In the genomic region with DNA sequence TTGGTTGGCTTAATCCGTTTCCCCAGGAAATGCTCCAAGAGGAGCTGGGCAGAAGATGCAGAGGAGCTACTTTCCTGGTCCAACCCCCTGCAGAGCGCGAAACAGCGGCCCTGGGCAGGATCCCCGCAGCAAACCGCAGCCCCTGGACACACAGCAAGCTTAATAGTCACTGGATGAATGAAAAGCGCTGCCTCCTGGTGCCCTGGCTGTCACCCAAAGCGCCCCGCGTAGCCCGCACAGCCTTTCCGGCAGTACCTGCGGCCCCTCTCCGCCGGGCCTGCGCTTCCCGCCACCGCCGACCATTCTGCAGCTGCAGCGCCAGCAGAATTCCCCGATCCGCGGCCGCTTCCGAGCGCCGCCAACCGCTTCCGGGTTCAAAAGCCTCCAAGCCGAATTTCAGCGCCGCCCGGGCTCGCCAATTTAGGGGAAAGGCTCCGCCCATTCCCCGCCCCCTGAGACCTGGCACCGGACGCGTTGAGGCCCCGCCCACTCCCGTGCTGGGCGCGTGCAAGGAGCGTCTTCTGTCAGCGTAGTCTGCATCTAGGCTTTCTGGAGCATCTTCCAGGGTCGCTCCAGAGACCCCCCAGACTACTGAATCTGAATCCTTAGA, we compare ENCODE assay signal across 1 cellular context.
TF ChIP-seq lines count a peak whose summit lies in the region.

A gene (minus strand): TSS at position 370 of the 610 bp plus-strand sequence. CDS start 67 bp downstream, at position 303.

TF ChIP-seq in HEK293, 187 proteins besides CTCF, POLR2A, EP300 and RAD21 (continued from another document and continues in another):
- TF ChIP-seq, protein P1, sequence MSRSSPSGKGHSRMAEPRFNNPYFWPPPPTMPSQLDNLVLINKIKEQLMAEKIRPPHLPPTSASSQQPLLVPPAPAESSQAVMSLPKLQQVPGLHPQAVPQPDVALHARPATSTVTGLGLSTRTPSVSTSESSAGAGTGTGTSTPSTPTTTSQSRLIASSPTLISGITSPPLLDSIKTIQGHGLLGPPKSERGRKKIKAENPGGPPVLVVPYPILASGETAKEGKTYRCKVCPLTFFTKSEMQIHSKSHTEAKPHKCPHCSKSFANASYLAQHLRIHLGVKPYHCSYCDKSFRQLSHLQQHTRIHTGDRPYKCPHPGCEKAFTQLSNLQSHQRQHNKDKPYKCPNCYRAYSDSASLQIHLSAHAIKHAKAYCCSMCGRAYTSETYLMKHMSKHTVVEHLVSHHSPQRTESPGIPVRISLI (tag by site-specific recombination; IDR thresholded peaks at IDR 0.05): no peak
- TF ChIP-seq ZNF629 (tag by site-specific recombination; IDR thresholded peaks at IDR 0.05): 0 out of 2 replicates have a peak, but pooled peaks have one; percentile 21
- peak; percentile 81 for TF ChIP-seq SP2 (tag by site-specific recombination; IDR thresholded peaks at IDR 0.05)
- TF ChIP-seq SP7 (tag by site-specific recombination; IDR thresholded peaks at IDR 0.05): peak; percentile 33; the same call in 1 of the 2 replicates
- TF ChIP-seq ZNF366 (tag by site-specific recombination; conservative IDR thresholded peaks at IDR 0.05): no peak
- TF ChIP-seq, protein P2, sequence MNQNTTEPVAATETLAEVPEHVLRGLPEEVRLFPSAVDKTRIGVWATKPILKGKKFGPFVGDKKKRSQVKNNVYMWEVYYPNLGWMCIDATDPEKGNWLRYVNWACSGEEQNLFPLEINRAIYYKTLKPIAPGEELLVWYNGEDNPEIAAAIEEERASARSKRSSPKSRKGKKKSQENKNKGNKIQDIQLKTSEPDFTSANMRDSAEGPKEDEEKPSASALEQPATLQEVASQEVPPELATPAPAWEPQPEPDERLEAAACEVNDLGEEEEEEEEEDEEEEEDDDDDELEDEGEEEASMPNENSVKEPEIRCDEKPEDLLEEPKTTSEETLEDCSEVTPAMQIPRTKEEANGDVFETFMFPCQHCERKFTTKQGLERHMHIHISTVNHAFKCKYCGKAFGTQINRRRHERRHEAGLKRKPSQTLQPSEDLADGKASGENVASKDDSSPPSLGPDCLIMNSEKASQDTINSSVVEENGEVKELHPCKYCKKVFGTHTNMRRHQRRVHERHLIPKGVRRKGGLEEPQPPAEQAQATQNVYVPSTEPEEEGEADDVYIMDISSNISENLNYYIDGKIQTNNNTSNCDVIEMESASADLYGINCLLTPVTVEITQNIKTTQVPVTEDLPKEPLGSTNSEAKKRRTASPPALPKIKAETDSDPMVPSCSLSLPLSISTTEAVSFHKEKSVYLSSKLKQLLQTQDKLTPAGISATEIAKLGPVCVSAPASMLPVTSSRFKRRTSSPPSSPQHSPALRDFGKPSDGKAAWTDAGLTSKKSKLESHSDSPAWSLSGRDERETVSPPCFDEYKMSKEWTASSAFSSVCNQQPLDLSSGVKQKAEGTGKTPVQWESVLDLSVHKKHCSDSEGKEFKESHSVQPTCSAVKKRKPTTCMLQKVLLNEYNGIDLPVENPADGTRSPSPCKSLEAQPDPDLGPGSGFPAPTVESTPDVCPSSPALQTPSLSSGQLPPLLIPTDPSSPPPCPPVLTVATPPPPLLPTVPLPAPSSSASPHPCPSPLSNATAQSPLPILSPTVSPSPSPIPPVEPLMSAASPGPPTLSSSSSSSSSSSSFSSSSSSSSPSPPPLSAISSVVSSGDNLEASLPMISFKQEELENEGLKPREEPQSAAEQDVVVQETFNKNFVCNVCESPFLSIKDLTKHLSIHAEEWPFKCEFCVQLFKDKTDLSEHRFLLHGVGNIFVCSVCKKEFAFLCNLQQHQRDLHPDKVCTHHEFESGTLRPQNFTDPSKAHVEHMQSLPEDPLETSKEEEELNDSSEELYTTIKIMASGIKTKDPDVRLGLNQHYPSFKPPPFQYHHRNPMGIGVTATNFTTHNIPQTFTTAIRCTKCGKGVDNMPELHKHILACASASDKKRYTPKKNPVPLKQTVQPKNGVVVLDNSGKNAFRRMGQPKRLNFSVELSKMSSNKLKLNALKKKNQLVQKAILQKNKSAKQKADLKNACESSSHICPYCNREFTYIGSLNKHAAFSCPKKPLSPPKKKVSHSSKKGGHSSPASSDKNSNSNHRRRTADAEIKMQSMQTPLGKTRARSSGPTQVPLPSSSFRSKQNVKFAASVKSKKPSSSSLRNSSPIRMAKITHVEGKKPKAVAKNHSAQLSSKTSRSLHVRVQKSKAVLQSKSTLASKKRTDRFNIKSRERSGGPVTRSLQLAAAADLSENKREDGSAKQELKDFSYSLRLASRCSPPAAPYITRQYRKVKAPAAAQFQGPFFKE (tag by site-specific recombination; IDR thresholded peaks at IDR 0.05; ENCODE audit: borderline replicate concordance): no peak
- TF ChIP-seq, protein P3, sequence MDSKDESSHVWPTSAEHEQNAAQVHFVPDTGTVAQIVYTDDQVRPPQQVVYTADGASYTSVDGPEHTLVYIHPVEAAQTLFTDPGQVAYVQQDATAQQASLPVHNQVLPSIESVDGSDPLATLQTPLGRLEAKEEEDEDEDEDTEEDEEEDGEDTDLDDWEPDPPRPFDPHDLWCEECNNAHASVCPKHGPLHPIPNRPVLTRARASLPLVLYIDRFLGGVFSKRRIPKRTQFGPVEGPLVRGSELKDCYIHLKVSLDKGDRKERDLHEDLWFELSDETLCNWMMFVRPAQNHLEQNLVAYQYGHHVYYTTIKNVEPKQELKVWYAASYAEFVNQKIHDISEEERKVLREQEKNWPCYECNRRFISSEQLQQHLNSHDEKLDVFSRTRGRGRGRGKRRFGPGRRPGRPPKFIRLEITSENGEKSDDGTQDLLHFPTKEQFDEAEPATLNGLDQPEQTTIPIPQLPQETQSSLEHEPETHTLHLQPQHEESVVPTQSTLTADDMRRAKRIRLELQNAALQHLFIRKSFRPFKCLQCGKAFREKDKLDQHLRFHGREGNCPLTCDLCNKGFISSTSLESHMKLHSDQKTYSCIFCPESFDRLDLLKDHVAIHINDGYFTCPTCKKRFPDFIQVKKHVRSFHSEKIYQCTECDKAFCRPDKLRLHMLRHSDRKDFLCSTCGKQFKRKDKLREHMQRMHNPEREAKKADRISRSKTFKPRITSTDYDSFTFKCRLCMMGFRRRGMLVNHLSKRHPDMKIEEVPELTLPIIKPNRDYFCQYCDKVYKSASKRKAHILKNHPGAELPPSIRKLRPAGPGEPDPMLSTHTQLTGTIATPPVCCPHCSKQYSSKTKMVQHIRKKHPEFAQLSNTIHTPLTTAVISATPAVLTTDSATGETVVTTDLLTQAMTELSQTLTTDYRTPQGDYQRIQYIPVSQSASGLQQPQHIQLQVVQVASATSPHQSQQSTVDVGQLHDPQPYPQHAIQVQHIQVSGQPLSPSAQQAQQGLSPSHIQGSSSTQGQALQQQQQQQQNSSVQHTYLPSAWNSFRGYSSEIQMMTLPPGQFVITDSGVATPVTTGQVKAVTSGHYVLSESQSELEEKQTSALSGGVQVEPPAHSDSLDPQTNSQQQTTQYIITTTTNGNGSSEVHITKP (tag by site-specific recombination; IDR thresholded peaks at IDR 0.05): 0 out of 2 replicates have a peak, but pooled peaks have one; percentile 16
- peak; percentile 61; the same call in 1 of the 2 replicates for TF ChIP-seq ZNF2 (tag by site-specific recombination; IDR thresholded peaks at IDR 0.05)
- TF ChIP-seq, protein P4, sequence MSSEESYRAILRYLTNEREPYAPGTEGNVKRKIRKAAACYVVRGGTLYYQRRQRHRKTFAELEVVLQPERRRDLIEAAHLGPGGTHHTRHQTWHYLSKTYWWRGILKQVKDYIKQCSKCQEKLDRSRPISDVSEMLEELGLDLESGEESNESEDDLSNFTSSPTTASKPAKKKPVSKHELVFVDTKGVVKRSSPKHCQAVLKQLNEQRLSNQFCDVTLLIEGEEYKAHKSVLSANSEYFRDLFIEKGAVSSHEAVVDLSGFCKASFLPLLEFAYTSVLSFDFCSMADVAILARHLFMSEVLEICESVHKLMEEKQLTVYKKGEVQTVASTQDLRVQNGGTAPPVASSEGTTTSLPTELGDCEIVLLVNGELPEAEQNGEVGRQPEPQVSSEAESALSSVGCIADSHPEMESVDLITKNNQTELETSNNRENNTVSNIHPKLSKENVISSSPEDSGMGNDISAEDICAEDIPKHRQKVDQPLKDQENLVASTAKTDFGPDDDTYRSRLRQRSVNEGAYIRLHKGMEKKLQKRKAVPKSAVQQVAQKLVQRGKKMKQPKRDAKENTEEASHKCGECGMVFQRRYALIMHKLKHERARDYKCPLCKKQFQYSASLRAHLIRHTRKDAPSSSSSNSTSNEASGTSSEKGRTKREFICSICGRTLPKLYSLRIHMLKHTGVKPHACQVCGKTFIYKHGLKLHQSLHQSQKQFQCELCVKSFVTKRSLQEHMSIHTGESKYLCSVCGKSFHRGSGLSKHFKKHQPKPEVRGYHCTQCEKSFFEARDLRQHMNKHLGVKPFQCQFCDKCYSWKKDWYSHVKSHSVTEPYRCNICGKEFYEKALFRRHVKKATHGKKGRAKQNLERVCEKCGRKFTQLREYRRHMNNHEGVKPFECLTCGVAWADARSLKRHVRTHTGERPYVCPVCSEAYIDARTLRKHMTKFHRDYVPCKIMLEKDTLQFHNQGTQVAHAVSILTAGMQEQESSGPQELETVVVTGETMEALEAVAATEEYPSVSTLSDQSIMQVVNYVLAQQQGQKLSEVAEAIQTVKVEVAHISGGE (tag by site-specific recombination; conservative IDR thresholded peaks at IDR 0.05; ENCODE audit: low read depth): peak; percentile 92
- TF ChIP-seq ZNF660 (tag by site-specific recombination; IDR thresholded peaks at IDR 0.05): peak; percentile 57; the same call in 1 of the 2 replicates
- peak; percentile 39; the same call in 1 of the 2 replicates for TF ChIP-seq SCRT2 (tag by site-specific recombination; IDR thresholded peaks at IDR 0.05)
- no peak for TF ChIP-seq ZNF426 (tag by site-specific recombination; IDR thresholded peaks at IDR 0.05)
- TF ChIP-seq, protein P5, sequence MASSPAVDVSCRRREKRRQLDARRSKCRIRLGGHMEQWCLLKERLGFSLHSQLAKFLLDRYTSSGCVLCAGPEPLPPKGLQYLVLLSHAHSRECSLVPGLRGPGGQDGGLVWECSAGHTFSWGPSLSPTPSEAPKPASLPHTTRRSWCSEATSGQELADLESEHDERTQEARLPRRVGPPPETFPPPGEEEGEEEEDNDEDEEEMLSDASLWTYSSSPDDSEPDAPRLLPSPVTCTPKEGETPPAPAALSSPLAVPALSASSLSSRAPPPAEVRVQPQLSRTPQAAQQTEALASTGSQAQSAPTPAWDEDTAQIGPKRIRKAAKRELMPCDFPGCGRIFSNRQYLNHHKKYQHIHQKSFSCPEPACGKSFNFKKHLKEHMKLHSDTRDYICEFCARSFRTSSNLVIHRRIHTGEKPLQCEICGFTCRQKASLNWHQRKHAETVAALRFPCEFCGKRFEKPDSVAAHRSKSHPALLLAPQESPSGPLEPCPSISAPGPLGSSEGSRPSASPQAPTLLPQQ (tag by site-specific recombination; IDR thresholded peaks at IDR 0.05): peak; percentile 51; the same call in 1 of the 2 replicates
- TF ChIP-seq, protein P6, sequence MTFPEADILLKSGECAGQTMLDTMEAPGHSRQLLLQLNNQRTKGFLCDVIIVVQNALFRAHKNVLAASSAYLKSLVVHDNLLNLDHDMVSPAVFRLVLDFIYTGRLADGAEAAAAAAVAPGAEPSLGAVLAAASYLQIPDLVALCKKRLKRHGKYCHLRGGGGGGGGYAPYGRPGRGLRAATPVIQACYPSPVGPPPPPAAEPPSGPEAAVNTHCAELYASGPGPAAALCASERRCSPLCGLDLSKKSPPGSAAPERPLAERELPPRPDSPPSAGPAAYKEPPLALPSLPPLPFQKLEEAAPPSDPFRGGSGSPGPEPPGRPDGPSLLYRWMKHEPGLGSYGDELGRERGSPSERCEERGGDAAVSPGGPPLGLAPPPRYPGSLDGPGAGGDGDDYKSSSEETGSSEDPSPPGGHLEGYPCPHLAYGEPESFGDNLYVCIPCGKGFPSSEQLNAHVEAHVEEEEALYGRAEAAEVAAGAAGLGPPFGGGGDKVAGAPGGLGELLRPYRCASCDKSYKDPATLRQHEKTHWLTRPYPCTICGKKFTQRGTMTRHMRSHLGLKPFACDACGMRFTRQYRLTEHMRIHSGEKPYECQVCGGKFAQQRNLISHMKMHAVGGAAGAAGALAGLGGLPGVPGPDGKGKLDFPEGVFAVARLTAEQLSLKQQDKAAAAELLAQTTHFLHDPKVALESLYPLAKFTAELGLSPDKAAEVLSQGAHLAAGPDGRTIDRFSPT (tag by site-specific recombination; IDR thresholded peaks at IDR 0.05): 0 out of 2 replicates have a peak, but pooled peaks have one; percentile 44
- TF ChIP-seq, protein P7, sequence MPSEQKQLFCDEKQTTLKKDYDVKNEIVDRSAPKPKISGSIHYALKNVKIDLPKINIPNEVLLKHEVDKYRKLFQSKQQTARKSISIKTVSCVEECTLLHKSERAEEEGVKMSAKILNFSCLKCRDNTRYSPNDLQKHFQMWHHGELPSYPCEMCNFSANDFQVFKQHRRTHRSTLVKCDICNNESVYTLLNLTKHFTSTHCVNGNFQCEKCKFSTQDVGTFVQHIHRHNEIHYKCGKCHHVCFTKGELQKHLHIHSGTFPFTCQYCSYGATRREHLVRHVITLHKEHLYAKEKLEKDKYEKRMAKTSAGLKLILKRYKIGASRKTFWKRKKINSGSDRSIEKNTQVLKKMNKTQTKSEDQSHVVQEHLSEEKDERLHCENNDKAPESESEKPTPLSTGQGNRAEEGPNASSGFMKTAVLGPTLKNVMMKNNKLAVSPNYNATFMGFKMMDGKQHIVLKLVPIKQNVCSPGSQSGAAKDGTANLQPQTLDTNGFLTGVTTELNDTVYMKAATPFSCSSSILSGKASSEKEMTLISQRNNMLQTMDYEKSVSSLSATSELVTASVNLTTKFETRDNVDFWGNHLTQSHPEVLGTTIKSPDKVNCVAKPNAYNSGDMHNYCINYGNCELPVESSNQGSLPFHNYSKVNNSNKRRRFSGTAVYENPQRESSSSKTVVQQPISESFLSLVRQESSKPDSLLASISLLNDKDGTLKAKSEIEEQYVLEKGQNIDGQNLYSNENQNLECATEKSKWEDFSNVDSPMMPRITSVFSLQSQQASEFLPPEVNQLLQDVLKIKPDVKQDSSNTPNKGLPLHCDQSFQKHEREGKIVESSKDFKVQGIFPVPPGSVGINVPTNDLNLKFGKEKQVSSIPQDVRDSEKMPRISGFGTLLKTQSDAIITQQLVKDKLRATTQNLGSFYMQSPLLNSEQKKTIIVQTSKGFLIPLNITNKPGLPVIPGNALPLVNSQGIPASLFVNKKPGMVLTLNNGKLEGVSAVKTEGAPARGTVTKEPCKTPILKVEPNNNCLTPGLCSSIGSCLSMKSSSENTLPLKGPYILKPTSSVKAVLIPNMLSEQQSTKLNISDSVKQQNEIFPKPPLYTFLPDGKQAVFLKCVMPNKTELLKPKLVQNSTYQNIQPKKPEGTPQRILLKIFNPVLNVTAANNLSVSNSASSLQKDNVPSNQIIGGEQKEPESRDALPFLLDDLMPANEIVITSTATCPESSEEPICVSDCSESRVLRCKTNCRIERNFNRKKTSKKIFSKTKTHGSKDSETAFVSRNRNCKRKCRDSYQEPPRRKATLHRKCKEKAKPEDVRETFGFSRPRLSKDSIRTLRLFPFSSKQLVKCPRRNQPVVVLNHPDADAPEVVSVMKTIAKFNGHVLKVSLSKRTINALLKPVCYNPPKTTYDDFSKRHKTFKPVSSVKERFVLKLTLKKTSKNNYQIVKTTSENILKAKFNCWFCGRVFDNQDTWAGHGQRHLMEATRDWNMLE (tag by site-specific recombination; conservative IDR thresholded peaks at IDR 0.05; ENCODE audit: low read depth): peak; percentile 84
- TF ChIP-seq ZXDB (tag by site-specific recombination; IDR thresholded peaks at IDR 0.05): peak; percentile 71; the same call in 1 of the 2 replicates
- 0 out of 2 replicates have a peak, but pooled peaks have one; percentile 20 for TF ChIP-seq YY1 (tag by site-specific recombination; IDR thresholded peaks at IDR 0.05)
- TF ChIP-seq ZBTB8A (tag by site-specific recombination; IDR thresholded peaks at IDR 0.05): peak; percentile 87
- peak; percentile 54 for TF ChIP-seq ZBTB17 (tag by site-specific recombination; IDR thresholded peaks at IDR 0.05)
- peak; percentile 55; the same call in 1 of the 2 replicates for TF ChIP-seq ZNF501 (tag by site-specific recombination; IDR thresholded peaks at IDR 0.05)
- peak; percentile 79 for TF ChIP-seq GLIS2 (tag by site-specific recombination; IDR thresholded peaks at IDR 0.05)
- no peak for TF ChIP-seq ZNF76 (tag by site-specific recombination; IDR thresholded peaks at IDR 0.05; ENCODE audit: borderline replicate concordance, low read depth)
- peak; percentile 83 for TF ChIP-seq ZNF341 (tag by site-specific recombination; IDR thresholded peaks at IDR 0.05; ENCODE audit: low read depth)
